21 cellular contexts compared by ENCODE assay signal in the genomic region with DNA sequence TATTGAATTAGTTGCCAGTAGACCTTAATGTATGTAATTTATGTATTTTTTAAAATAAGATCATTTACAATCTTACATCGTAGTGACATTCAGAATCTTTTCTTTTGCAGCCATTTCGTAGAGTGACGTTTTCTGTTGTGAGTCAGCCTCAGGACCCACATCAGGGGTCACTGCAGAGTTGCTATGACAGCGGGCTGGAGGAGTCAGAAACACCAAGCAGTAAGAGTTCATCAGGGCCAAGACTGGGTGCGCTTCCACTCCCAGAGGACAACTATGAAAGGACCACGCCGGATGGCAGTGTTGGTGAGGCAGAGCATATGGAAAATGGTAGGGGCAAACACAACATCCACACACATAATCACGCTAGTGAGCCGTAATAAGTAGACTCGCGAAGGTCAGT.
A peak's percentile ranks its signal among the peaks of the same experiment; 100 is the strongest.
DNase-seq lines count a peak whose midpoint lies in the region; ATAC-seq and TF ChIP-seq lines count a peak whose summit lies in the region.
"Had no signal": no experiment of that assay in that cellular context is flagged by ENCODE, and none has a peak within 500 bp of the region (broad histone marks: within the 10 kb centered on the region; RNA-seq: fewer than 3 reads in every experiment).

No MANE protein-coding gene starts in this region.

- H3K79me2 ChIP-seq in SU-DHL-6 (ENCODE audit: insufficient read depth, low read length) (no peaks in the 10 kb centered on the region), mesendoderm (ENCODE audit: control insufficient read depth, insufficient read depth, low read length) (no peaks in the 10 kb centered on the region)

- no peak overlapping the region for H2AK5ac ChIP-seq in mesendoderm (ENCODE audit: low read length)

- H3K9me2 ChIP-seq in SU-DHL-6 (replicated peaks; ENCODE audit: insufficient read depth, low read length), result no peaks in the 10 kb centered on the region

- H3K27ac Mint-ChIP-seq in stimulated activated memory B cell treated with anti-CD40 and anti-IgM and Interleukin-4, amounts not matched to agents 10 μg/mL and 1 μg/mL and 100 μg/mL, for 72 hours, result no peak overlapping the region
- H3K27ac Mint-ChIP-seq: CD4-positive, alpha-beta T cell had no signal

- no peaks in the 10 kb centered on the region for H3K36me3 ChIP-seq in SU-DHL-6 (ENCODE audit: low read length)
- no peaks in the 10 kb centered on the region for H3K36me3 ChIP-seq in mesendoderm (ENCODE audit: control insufficient read depth, insufficient read depth, low read length)
- H3K36me3 ChIP-seq: BE2C had no signal

- H3K4ac ChIP-seq in mesendoderm (ENCODE audit: low read depth, low read length), result peak overlapping the region; percentile 55

- WGBS in mesendoderm (ENCODE audit: extremely low coverage, insufficient coverage, low lambda C conversion rate), result no CpG with 5 or more reads among the region's 11 CpGs

- H3K27me3 ChIP-seq in SU-DHL-6 (ENCODE audit: low read length), result no peaks in the 10 kb centered on the region
- H3K27me3 ChIP-seq in mesendoderm (ENCODE audit: insufficient read depth, low read length, poor library complexity), result no peaks in the 10 kb centered on the region
- H3K27me3 ChIP-seq: BE2C had no signal

- peak; percentile 1 for DNase-seq in ELF-1 (ENCODE audit: low read depth, low spot score)
- DNase-seq in iPS DF 19.7 (ENCODE audit: low read depth, low spot score), result peak; percentile 9
- peak; percentile 79 for DNase-seq in mesendoderm
- no peak for DNase-seq in NCI-H748 (lab: John Stamatoyannopoulos, UW; ENCODE audit: unreplicated experiment)
- DNase-seq in OCI-M1 (lab: John Stamatoyannopoulos, UW), result no peak
- DNase-seq: BE2C; CD4-positive, alpha-beta T cell; EL; GM23248; KBM-7; NCI-H1105 treated with DMSO at 0.1 percent for 48 hours; NCI-H1694 treated with DMSO at 0.1 percent for 48 hours; NCI-H2107; NCI-H2227 treated with DMSO at 0.1 percent for 48 hours; NCI-H510A treated with DMSO at 0.1 percent for 48 hours; NCI-H82 had no signal

- no peak overlapping the region for H2BK5ac ChIP-seq in mesendoderm (ENCODE audit: low read length)

- H3K4me1 Mint-ChIP-seq in stimulated activated memory B cell treated with anti-CD40 and anti-IgM and Interleukin-4, amounts not matched to agents 10 μg/mL and 1 μg/mL and 100 μg/mL, for 72 hours, result no peaks in the 10 kb centered on the region

- H2BK120ac ChIP-seq in mesendoderm (ENCODE audit: low read depth, low read length), result no peak overlapping the region

- no peak overlapping the region for H3K27ac ChIP-seq in SU-DHL-6 (ENCODE audit: low read depth, low read length)
- no peak overlapping the region for H3K27ac ChIP-seq in mesendoderm (ENCODE audit: low read depth, low read length)
- H3K27ac ChIP-seq: GM23248, RWPE1 had no signal

- no peaks in the 10 kb centered on the region for H3K27me3 Mint-ChIP-seq in stimulated activated memory B cell treated with anti-CD40 and anti-IgM and Interleukin-4, amounts not matched to agents 10 μg/mL and 1 μg/mL and 100 μg/mL, for 72 hours
- H3K27me3 Mint-ChIP-seq: CD4-positive, alpha-beta T cell had no signal

- no peak for TF ChIP-seq CTCF in SU-DHL-6 (IDR thresholded peaks at IDR 0.05; ENCODE audit: insufficient read depth, low read length, poor library complexity, severe bottlenecking)

- no peaks in the 10 kb centered on the region for H3K36me3 Mint-ChIP-seq in stimulated activated memory B cell treated with anti-CD40 and anti-IgM and Interleukin-4, amounts not matched to agents 10 μg/mL and 1 μg/mL and 100 μg/mL, for 72 hours

- no peak overlapping the region for H4K5ac ChIP-seq in mesendoderm (ENCODE audit: low read length)

- H2AFZ ChIP-seq in SU-DHL-6 (ENCODE audit: low read depth, low read length, severe bottlenecking), result peak overlapping the region; percentile 38
- H2AFZ ChIP-seq: GM23248 had no signal

- H3K9me3 ChIP-seq in SU-DHL-6 (ENCODE audit: insufficient read depth, low read length), result no peaks in the 10 kb centered on the region
- H3K9me3 ChIP-seq: BE2C had no signal

- ATAC-seq in HG03354 (IDR thresholded peaks at IDR 0.05; ENCODE audit: poor library complexity, severe bottlenecking, unreplicated experiment), result no peak
- no peak for ATAC-seq in stimulated activated memory B cell treated with anti-CD40 and anti-IgM and Interleukin-4, amounts not matched to agents 10 μg/mL and 1 μg/mL and 100 μg/mL, for 72 hours
- ATAC-seq: HepG2 had no signal

- H4K20me1 ChIP-seq in SU-DHL-6 (ENCODE audit: low read depth, low read length), result no peaks in the 10 kb centered on the region

- H3F3A ChIP-seq in SU-DHL-6 (ENCODE audit: insufficient read depth), result no peaks in the 10 kb centered on the region

- H3K4me2 ChIP-seq in SU-DHL-6 (ENCODE audit: low read depth, low read length, poor library complexity, severe bottlenecking) (no peak overlapping the region), mesendoderm (ENCODE audit: low read length) (no peak overlapping the region)

- H2BK15ac ChIP-seq in mesendoderm (replicated peaks; ENCODE audit: low read depth), result no peak overlapping the region

- no peak overlapping the region for H3K4me3 ChIP-seq in SU-DHL-6 (ENCODE audit: insufficient read depth, low read length, poor library complexity, severe bottlenecking)
- no peak overlapping the region for H3K4me3 ChIP-seq in mesendoderm (ENCODE audit: low read length)
- H3K4me3 ChIP-seq: GM23248 had no signal

- no peak overlapping the region for H3K18ac ChIP-seq in mesendoderm (ENCODE audit: low read length)

- no peak overlapping the region for H3K56ac ChIP-seq in mesendoderm (ENCODE audit: low read length)

- H3K9me3 Mint-ChIP-seq in stimulated activated memory B cell treated with anti-CD40 and anti-IgM and Interleukin-4, amounts not matched to agents 10 μg/mL and 1 μg/mL and 100 μg/mL, for 72 hours, result peaks cover 5% of the 10 kb centered on the region

- no peak overlapping the region for H3K4me3 Mint-ChIP-seq in stimulated activated memory B cell treated with anti-CD40 and anti-IgM and Interleukin-4, amounts not matched to agents 10 μg/mL and 1 μg/mL and 100 μg/mL, for 72 hours
- H3K4me3 Mint-ChIP-seq: CD4-positive, alpha-beta T cell had no signal

- H3K23ac ChIP-seq in mesendoderm (ENCODE audit: low read length), result no peak overlapping the region

- H3K4me1 ChIP-seq in mesendoderm (ENCODE audit: control insufficient read depth, low read depth, low read length), result no peaks in the 10 kb centered on the region

- no peak overlapping the region for H4K8ac ChIP-seq in mesendoderm (ENCODE audit: low read depth, low read length)

- H3K9ac ChIP-seq in SU-DHL-6 (ENCODE audit: low read length) (no peak overlapping the region), mesendoderm (ENCODE audit: low read length) (no peak overlapping the region)
- H3K9ac ChIP-seq: GM23248 had no signal

- no peaks in the 10 kb centered on the region for H3K79me1 ChIP-seq in mesendoderm (ENCODE audit: low read length)

Comparison
In these comparisons a context has a peak if more than half of its experiments do, and no peak if none do; other contexts are left out.
1. DNase-seq: peak in ELF-1 (single experiment), iPS DF 19.7 (single experiment) and mesendoderm (single experiment); none in NCI-H748 (single experiment) and OCI-M1 (single experiment).